Comparison of ENCODE assay signal across 18 cellular contexts in genomic region chr2:128438091-128438490, GRCh38.
DNase-seq lines count a peak whose midpoint lies in the region; ATAC-seq and TF ChIP-seq lines count a peak whose summit lies in the region.
"Had no signal": no experiment of that assay in that cellular context is flagged by ENCODE, and none has a peak within 500 bp of the region (broad histone marks: within the 10 kb centered on the region; RNA-seq: fewer than 3 reads in every experiment).

No MANE protein-coding gene starts in this region.

- TF ChIP-seq POLR2A in sigmoid colon (IDR thresholded peaks at IDR 0.05), result no peak
- no peak for TF ChIP-seq POLR2A in vagina (IDR thresholded peaks at IDR 0.05)

- H3K27me3 ChIP-seq in right atrium auricular region (no peaks in the 10 kb centered on the region), left ventricle myocardium inferior (ENCODE audit: low read depth) (no peaks in the 10 kb centered on the region), sigmoid colon (no peaks in the 10 kb centered on the region), vagina (no peaks in the 10 kb centered on the region)
- H3K27me3 ChIP-seq: MG63 had no signal

- no peak overlapping the region for H3K27ac ChIP-seq in right atrium auricular region
- H3K27ac ChIP-seq in left ventricle myocardium inferior (replicated peaks), result no peak overlapping the region
- no peak overlapping the region for H3K27ac ChIP-seq in sigmoid colon
- no peak overlapping the region for H3K27ac ChIP-seq in vagina
- H3K27ac ChIP-seq: A549, PC-9 had no signal

- TF ChIP-seq CTCF in right atrium auricular region (IDR thresholded peaks at IDR 0.05), result no peak
- TF ChIP-seq CTCF in left ventricle myocardium inferior (IDR thresholded peaks at IDR 0.05; ENCODE audit: borderline replicate concordance), result no peak
- no peak for TF ChIP-seq CTCF in sigmoid colon (IDR thresholded peaks at IDR 0.05)
- no peak for TF ChIP-seq CTCF in vagina (IDR thresholded peaks at IDR 0.05)

- no peak for ATAC-seq in left lobe of liver
- ATAC-seq: A549 had no signal

- H3K4me1 ChIP-seq in right atrium auricular region (peaks cover 0 to 30% of the 10 kb centered on the region in 2 donors), left ventricle myocardium inferior (peaks cover 46% of the 10 kb centered on the region), sigmoid colon (peaks cover 0 to 8% (median 6%) of the 10 kb centered on the region in 4 donors), vagina (peaks cover 14% of the 10 kb centered on the region)
- H3K4me1 ChIP-seq: A549 had no signal

- no peaks in the 10 kb centered on the region for H3K36me3 ChIP-seq in right atrium auricular region
- no peaks in the 10 kb centered on the region for H3K36me3 ChIP-seq in left ventricle myocardium inferior
- H3K36me3 ChIP-seq in sigmoid colon, result no peaks in the 10 kb centered on the region
- no peaks in the 10 kb centered on the region for H3K36me3 ChIP-seq in vagina
- H3K36me3 ChIP-seq: MG63 had no signal

- H3K4me3 ChIP-seq in right atrium auricular region (no peak overlapping the region), left ventricle myocardium inferior (no peak overlapping the region), sigmoid colon (no peak overlapping the region), vagina (no peak overlapping the region)
- H3K4me3 ChIP-seq: A549, MG63, PC-9 had no signal

- DNase-seq in right atrium auricular region (ENCODE audit: low spot score) (peak; percentile 42), left ventricle myocardium inferior (no peak), left lobe of liver (ENCODE audit: low spot score) (peak; percentile 41), sigmoid colon (peak; percentile 48), vagina (ENCODE audit: extremely low spot score in 2 of 2) (peak; percentile 47 to 82), H4 (ENCODE audit: low spot score) (no peak), NCI-H1436 treated with DMSO at 0.1 percent for 48 hours (lab: John Stamatoyannopoulos, UW) (no peak), amygdala (lab: John Stamatoyannopoulos, UW) (no peak)
- DNase-seq: CD4-positive, CD25-positive, alpha-beta regulatory T cell; DMS53; KBM-7; MG63; NCI-H1105; NCI-H187 treated with DMSO at 0.1 percent for 48 hours; NCI-H446; NCI-H748 treated with DMSO at 0.1 percent for 48 hours; PC-9 had no signal

- H3K9me3 ChIP-seq in right atrium auricular region (no peaks in the 10 kb centered on the region), left ventricle myocardium inferior (replicated peaks) (no peaks in the 10 kb centered on the region), sigmoid colon (no peaks in the 10 kb centered on the region), vagina (no peaks in the 10 kb centered on the region)
- H3K9me3 ChIP-seq: A549, MG63 had no signal

- TF ChIP-seq EP300 in sigmoid colon (IDR thresholded peaks at IDR 0.05), result no peak

- WGBS in sigmoid colon, 2 donors, result 90 to 92% methylated on average over 16 of the region's 16 CpGs

- intact Hi-C loops in left ventricle myocardium inferior (cut with micrococcal nuclease), result no loop called here
- intact Hi-C loops in sigmoid colon (cut with DNase I), result no loop called here
- intact Hi-C loops in vagina (cut with DNase I), result no loop called here

Comparison
In these comparisons a context has a peak if more than half of its experiments do, and no peak if none do; other contexts are left out.
1. DNase-seq: peak in right atrium auricular region (single experiment), left lobe of liver (single experiment), sigmoid colon (single experiment) and vagina (2 of 2); none in left ventricle myocardium inferior (single experiment), H4 (single experiment), NCI-H1436 treated with DMSO at 0.1 percent for 48 hours (single experiment) and amygdala (0 of 56).